Comparison of ENCODE assay signal across 29 cellular contexts in genomic region chr12:48027183-48028002, GRCh38. TPM values are rescaled to one million over a fixed set of nuclear protein-coding genes. Genes with fewer than 3 reads are reported as not detected.
DNase-seq lines count a peak whose midpoint lies in the region; ATAC-seq, FAIRE-seq and TF ChIP-seq lines count a peak whose summit lies in the region.
"Had no signal": no experiment of that assay in that cellular context is flagged by ENCODE, and none has a peak within 500 bp of the region (broad histone marks: within the 10 kb centered on the region; RNA-seq: fewer than 3 reads in every experiment).

No MANE protein-coding gene starts in this region.

- H3K27me3 ChIP-seq in NT2/D1 (ENCODE audit: insufficient read depth, insufficient read length) (peaks cover 97% of the 10 kb centered on the region), H1 (replicated peaks in 1 of 4; ENCODE audit: control insufficient read depth in 3 of 4, extremely low read depth in 1 of 4, insufficient read depth in 3 of 4, low read length in 3 of 4) (peaks cover 64 to 100% (median 97%) of the 10 kb centered on the region in 4 experiments)
- H3K27me3 ChIP-seq: hepatocyte, uterus had no signal

- H3K79me1 ChIP-seq in H1 (ENCODE audit: low read depth, low read length) = no peaks in the 10 kb centered on the region

- FAIRE-seq in H1 (lab: Jason Lieb, UNC) = no peak
- FAIRE-seq: A549, TTC549 had no signal

- no peak for TF ChIP-seq RAD21 in H1 (IDR thresholded peaks at IDR 0.05 in 1 of 2, conservative IDR thresholded peaks at IDR 0.05 in 1 of 2; ENCODE audit: low read depth in 2 of 2, low read length in 2 of 2)

- peak overlapping the region; percentile 46; the same call in 1 of the 2 replicates for H2BK15ac ChIP-seq in H1 (ENCODE audit: low read length)

- no peaks in the 10 kb centered on the region for H3K9me3 Mint-ChIP-seq in nephron progenitor cell
- H3K9me3 Mint-ChIP-seq: IgD-negative memory B cell; stimulated activated effector memory CD8-positive, alpha-beta T cell treated with anti-CD3 and anti-CD28 coated beads, Interleukin-12 subunit alpha, Interleukin-12 subunit beta, amount 100 ng/mL, for 72 hours had no signal

- H3K36me3 ChIP-seq in NT2/D1 (ENCODE audit: insufficient read depth, insufficient read length, low read length) = no peaks in the 10 kb centered on the region
- no peaks in the 10 kb centered on the region for H3K36me3 ChIP-seq in H1 (ENCODE audit: control insufficient read depth in 2 of 4, insufficient read depth in 4 of 4, low read length in 3 of 4)
- H3K36me3 ChIP-seq: SJSA1, uterus had no signal

- no peak overlapping the region for H2AK5ac ChIP-seq in H1 (ENCODE audit: low read depth, low read length)

- TF ChIP-seq POLR2A in H1 (IDR thresholded peaks at IDR 0.05; ENCODE audit: control extremely low read depth in 1 of 2, low read depth in 2 of 2, low read length in 2 of 2) = no peak

- peak overlapping the region; percentile 97 for H3K27ac Mint-ChIP-seq in nephron progenitor cell
- H3K27ac Mint-ChIP-seq: activated CD4-positive, alpha-beta T cell treated with anti-CD3 and anti-CD28 coated beads for 36 hours; IgD-negative memory B cell; stimulated activated effector memory CD8-positive, alpha-beta T cell treated with anti-CD3 and anti-CD28 coated beads, Interleukin-12 subunit alpha, Interleukin-12 subunit beta, amount 100 ng/mL, for 72 hours had no signal

- H3K27ac ChIP-seq in C4-2B (peak overlapping the region; percentile 94; the same call in 1 of the 2 replicates), H1 (ENCODE audit: low read depth, low read length) (no peak overlapping the region)
- H3K27ac ChIP-seq: A549, foreskin keratinocyte, psoas muscle, SJSA1, uterus had no signal

- H2BK20ac ChIP-seq in H1 (ENCODE audit: low read length) = no peak overlapping the region

- WGBS in H1 (ENCODE audit: extremely low coverage in 1 of 2, insufficient coverage in 1 of 2, insufficient read length in 1 of 2, insufficient replicate concordance in 2 of 2, low coverage in 1 of 2, low lambda C conversion rate in 2 of 2, missing lambda C conversion rate in 1 of 2), 2 experiments = 75% methylated on average over 17 of the region's 18 CpGs; no CpG with 5 or more reads in 1 of the 2 experiments

- no peaks in the 10 kb centered on the region for H3K9me3 ChIP-seq in NT2/D1 (ENCODE audit: insufficient read depth, low read length)
- no peaks in the 10 kb centered on the region for H3K9me3 ChIP-seq in H1 (ENCODE audit: insufficient read depth in 2 of 2, low read depth in 1 of 2, low read length in 1 of 2)
- H3K9me3 ChIP-seq: A549, psoas muscle, uterus had no signal

- H3K36me3 Mint-ChIP-seq in nephron progenitor cell (ENCODE audit: low read depth) = no peaks in the 10 kb centered on the region
- H3K36me3 Mint-ChIP-seq: IgD-negative memory B cell; stimulated activated effector memory CD8-positive, alpha-beta T cell treated with anti-CD3 and anti-CD28 coated beads, Interleukin-12 subunit alpha, Interleukin-12 subunit beta, amount 100 ng/mL, for 72 hours had no signal

- intact Hi-C loops in left cardiac atrium (cut with DNase I) = no loop called here

- POLR2A ChIA-PET in H1 (lab: Charles Lee; ENCODE audit: partially characterized antibody) = interaction anchor here (0.6 to 1.5 kb wide), 4 partner anchors 10 to 28 kb away, joined by 3 to 5 read pairs (median 4); no protein-coding TSS in a partner anchor

- ATAC-seq in left cardiac atrium = no peak
- ATAC-seq in GM18858 (IDR thresholded peaks at IDR 0.05; ENCODE audit: unreplicated experiment) = no peak
- ATAC-seq: A549; activated CD4-positive, alpha-beta T cell treated with anti-CD3 and anti-CD28 coated beads for 36 hours; esophagus mucosa; foreskin keratinocyte; HCT116; psoas muscle; stimulated activated effector memory CD8-positive, alpha-beta T cell treated with anti-CD3 and anti-CD28 coated beads, Interleukin-12 subunit alpha, Interleukin-12 subunit beta, amount 100 ng/mL, for 72 hours had no signal

- no peaks in the 10 kb centered on the region for H3K79me2 ChIP-seq in H1 (ENCODE audit: control insufficient read depth in 1 of 2, insufficient read depth in 2 of 2, low read length in 2 of 2)
- H3K79me2 ChIP-seq: hepatocyte had no signal

- H2AFZ ChIP-seq in H1 (ENCODE audit: low read length) = no peak overlapping the region
- H2AFZ ChIP-seq: hepatocyte had no signal

- no peak overlapping the region for H2BK120ac ChIP-seq in H1 (replicated peaks; ENCODE audit: low read depth, low read length)

- H3K4ac ChIP-seq in H1 (replicated peaks; ENCODE audit: insufficient read length, low read depth, low read length) = no peak overlapping the region

- H3K23ac ChIP-seq in H1 (ENCODE audit: insufficient read length) = no peak overlapping the region

- H4K20me1 ChIP-seq in H1 (replicated peaks in 1 of 2; ENCODE audit: control insufficient read depth in 1 of 2, insufficient read depth in 2 of 2, low read length in 2 of 2) = peaks cover 9% of the 10 kb centered on the region in 2 experiments

- no peak for TF ChIP-seq EP300 in H1 (IDR thresholded peaks at IDR 0.05; ENCODE audit: borderline replicate concordance in 1 of 2, low read depth in 2 of 2, low read length in 2 of 2)

- H2BK12ac ChIP-seq in H1 (ENCODE audit: low read depth, low read length) = no peak overlapping the region

- H4K91ac ChIP-seq in H1 (replicated peaks; ENCODE audit: insufficient read length, low read length) = no peak overlapping the region

- no peaks in the 10 kb centered on the region for H3K23me2 ChIP-seq in H1 (ENCODE audit: low read depth, low read length)

- no peak overlapping the region for H3K14ac ChIP-seq in H1 (ENCODE audit: insufficient read length)

- H3K9ac ChIP-seq in NT2/D1 (ENCODE audit: insufficient read length, low read depth) (peak overlapping the region; percentile 54), H1 (replicated peaks in 1 of 4; ENCODE audit: extremely low read depth in 1 of 4, low read depth in 3 of 4, low read length in 3 of 4) (no peak overlapping the region)

- peak overlapping the region; percentile 64 for H3K4me3 Mint-ChIP-seq in nephron progenitor cell
- H3K4me3 Mint-ChIP-seq: activated CD4-positive, alpha-beta T cell treated with anti-CD3 and anti-CD28 coated beads for 36 hours; IgD-negative memory B cell; stimulated activated effector memory CD8-positive, alpha-beta T cell treated with anti-CD3 and anti-CD28 coated beads, Interleukin-12 subunit alpha, Interleukin-12 subunit beta, amount 100 ng/mL, for 72 hours had no signal

- H3K4me1 Mint-ChIP-seq in nephron progenitor cell = peaks cover 99% of the 10 kb centered on the region
- H3K4me1 Mint-ChIP-seq: activated CD4-positive, alpha-beta T cell treated with anti-CD3 and anti-CD28 coated beads for 36 hours; IgD-negative memory B cell; stimulated activated effector memory CD8-positive, alpha-beta T cell treated with anti-CD3 and anti-CD28 coated beads, Interleukin-12 subunit alpha, Interleukin-12 subunit beta, amount 100 ng/mL, for 72 hours had no signal

- H3K4me3 ChIP-seq in NT2/D1 (ENCODE audit: insufficient read length, low read depth) = no peak overlapping the region
- no peak overlapping the region for H3K4me3 ChIP-seq in H1 (ENCODE audit: extremely low read depth in 1 of 4, insufficient read depth in 2 of 4, low read depth in 3 of 4, low read length in 4 of 4)
- H3K4me3 ChIP-seq: A549, hepatocyte, psoas muscle, SJSA1, uterus had no signal

- CTCF ChIA-PET in H1 (lab: Charles Lee; ENCODE audit: partially characterized antibody) = interaction anchor here (0.8 to 1.9 kb wide), 5 partner anchors 9 to 827 kb away, joined by 3 to 8 read pairs (median 3); no protein-coding TSS in a partner anchor

- H4K8ac ChIP-seq in H1 (ENCODE audit: extremely low read depth, insufficient read depth, low read length) = no peak overlapping the region

- no peak overlapping the region for H3K4me2 ChIP-seq in H1 (ENCODE audit: insufficient read depth in 1 of 2, low read depth in 2 of 2, low read length in 2 of 2)
- H3K4me2 ChIP-seq: A549, hepatocyte had no signal

- H3K4me1 ChIP-seq in NT2/D1 (ENCODE audit: insufficient read depth, insufficient read length) = peaks cover 45% of the 10 kb centered on the region
- H3K4me1 ChIP-seq in H1 (replicated peaks in 1 of 4; ENCODE audit: control insufficient read depth in 3 of 4, insufficient read depth in 4 of 4, low read length in 3 of 4) = peaks cover 8 to 14% (median 10%) of the 10 kb centered on the region in 4 experiments
- H3K4me1 ChIP-seq: A549, foreskin keratinocyte, SJSA1, uterus had no signal

- TF ChIP-seq CTCF in C4-2B (conservative IDR thresholded peaks at IDR 0.05) (no peak), H1 (IDR thresholded peaks at IDR 0.05; ENCODE audit: control extremely low read depth in 1 of 3, insufficient read depth in 1 of 3, low read depth in 1 of 3, low read length in 3 of 3) (no peak), nephron progenitor cell (IDR thresholded peaks at IDR 0.05) (no peak)

- no peak overlapping the region for H3K18ac ChIP-seq in H1 (ENCODE audit: extremely low read depth, low read length)

- no peak overlapping the region for H4K5ac ChIP-seq in H1 (ENCODE audit: insufficient read length, low read depth, low read length)

- no peaks in the 10 kb centered on the region for H3K27me3 Mint-ChIP-seq in nephron progenitor cell (ENCODE audit: low read depth, poor library complexity)
- H3K27me3 Mint-ChIP-seq: activated CD4-positive, alpha-beta T cell treated with anti-CD3 and anti-CD28 coated beads for 36 hours had no signal

- no peak for DNase-seq in NT2/D1 (ENCODE audit: low read depth, low spot score)
- DNase-seq in H1 (ENCODE audit: low read depth in 1 of 2, low spot score in 2 of 2) = peak in 1 of 2 experiments; percentile 45
- peak; percentile 46 for DNase-seq in nephron progenitor cell
- DNase-seq in NCI-H2171 treated with DMSO at 0.1 percent for 48 hours (lab: John Stamatoyannopoulos, UW) = no peak
- DNase-seq in anterior cingulate cortex (lab: John Stamatoyannopoulos, UW) = no peak
- no peak for DNase-seq in left cardiac atrium
- DNase-seq: activated CD4-positive, alpha-beta T cell treated with anti-CD3 and anti-CD28 coated beads for 36 hours; activated CD8-positive, alpha-beta memory T cell treated with anti-CD3 and anti-CD28 coated beads for 24 hours; activated T-cell treated with anti-CD3 and anti-CD28 coated beads, Interleukin-2, amount 50 U/mL, for 1 hour; COR-L47; DMS79; effector memory CD4-positive, alpha-beta T cell; foreskin keratinocyte; NCI-H1417 treated with DMSO at 0.1 percent for 48 hours; NCI-H510A; psoas muscle; stimulated activated CD4-positive, alpha-beta T cell treated with anti-CD3 and anti-CD28 coated beads, Interleukin-2, amount 100 ng/mL, for 24 hours; uterus had no signal

- no peak overlapping the region for H3K56ac ChIP-seq in H1 (replicated peaks; ENCODE audit: insufficient read length, low read depth, low read length)

- no peak overlapping the region for H2BK5ac ChIP-seq in H1 (ENCODE audit: low read depth, low read length)

RNA-seq across cellular contexts. Expression of gene COL2A1, which starts 23.1 kb away (rescaled TPM):
- 11.7 and 14.6 TPM in 2 replicates for total RNA-seq in H1 (2021; fragmentation: NEBNext Ultra II Directional; extraction: Animal tissue kit (Norgen Biotek cat#: 25700))
- 4.2 and 8.8 TPM in 2 replicates for polyA plus RNA-seq in H1 (2011; rRNA removed)
- polyA plus RNA-seq in H1 (2011; cell fraction: cytosol; rRNA removed) = 6.4 TPM
- polyA plus RNA-seq in H1 (2011; cell fraction: nucleus; rRNA removed) = 34.3 TPM
- 7.3 to 9.9 TPM (median 8.3 TPM) in 4 replicates for polyA plus RNA-seq in H1 (2012, experiment 1 of 2)
- polyA plus RNA-seq in H1 (2012, experiment 2 of 2) = 8.6 TPM
- polyA plus RNA-seq in H1 (2013, experiment 1 of 2) = 10.3 TPM
- polyA plus RNA-seq in H1 (2013, experiment 2 of 2) = 8.7 TPM
- polyA minus RNA-seq in H1 (2011; rRNA and poly(A)+ RNA removed) = 2.9 and 5.7 TPM in 2 replicates
- 7.3 TPM for polyA minus RNA-seq in H1 (2011; cell fraction: cytosol; rRNA and poly(A)+ RNA removed)
- polyA minus RNA-seq in H1 (2011; cell fraction: nucleus; rRNA and poly(A)+ RNA removed) = 7.9 TPM
- total RNA-seq in left cardiac atrium = not detected
- total RNA-seq: esophagus mucosa; SJSA1; T-helper 1 cell treated with Interleukin-12 subunit alpha and Interleukin-12 subunit beta and Interleukin-4 antibody, amounts not matched to agents 30 ng/mL and 1 ng/mL, for 36 hours had no signal
- polyA plus RNA-seq: IgD-negative memory B cell had no signal

Comparison
In these comparisons a context has a peak if more than half of its experiments do, and no peak if none do; other contexts are left out.
1. RNA of gene COL2A1, which starts 23.1 kb away (total RNA-seq): 11.7 to 14.6 TPM in H1; not detected in left cardiac atrium; every median in the first group is over 10 times any median in the second.